In the genomic region with DNA sequence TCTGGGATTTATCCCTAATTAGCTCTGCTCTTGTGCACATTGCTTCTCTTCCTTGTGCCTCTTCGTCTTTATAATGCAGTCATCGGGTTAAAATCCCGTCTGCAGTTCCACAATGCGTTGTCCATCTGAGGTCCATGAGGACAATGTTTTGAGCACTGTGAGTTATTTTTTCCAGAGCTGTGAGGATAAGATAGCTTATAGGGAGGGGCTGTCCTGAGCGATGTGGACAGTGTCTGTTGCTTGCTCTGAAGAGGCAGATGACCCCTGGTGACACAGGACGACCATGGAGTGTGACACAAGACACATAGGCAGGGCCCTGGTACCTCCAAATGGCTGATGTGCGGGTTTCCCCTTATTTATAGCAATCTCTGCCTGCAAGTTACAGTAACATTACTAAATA, we compare ENCODE assay signal across 17 cellular contexts.
"Had no signal": no experiment of that assay in that cellular context is flagged by ENCODE, and none has a peak within 500 bp of the region (broad histone marks: within the 10 kb centered on the region; RNA-seq: fewer than 3 reads in every experiment).

No MANE protein-coding gene starts in this region.

- H3K4me3 ChIP-seq: esophagus muscularis mucosa, gastroesophageal sphincter, lung had no signal

- H3K4me1 Mint-ChIP-seq: immature natural killer cell; naive thymus-derived CD4-positive, alpha-beta T cell had no signal

- H3K9me3 ChIP-seq: esophagus muscularis mucosa, gastroesophageal sphincter had no signal

- H3K4me3 Mint-ChIP-seq: dendritic cell treated with granulocyte-macrophage colony-stimulating factor and Interleukin-4, amounts not matched to agents 40 ng/mL and 50 ng/mL, for 4 days; effector memory CD8-positive, alpha-beta T cell; immature natural killer cell; naive thymus-derived CD4-positive, alpha-beta T cell; nephron progenitor cell had no signal

- H3K27me3 Mint-ChIP-seq: dendritic cell treated with granulocyte-macrophage colony-stimulating factor and Interleukin-4, amounts not matched to agents 40 ng/mL and 50 ng/mL, for 4 days had no signal

- ATAC-seq: effector memory CD8-positive, alpha-beta T cell; gastroesophageal sphincter; left colon; left ventricle myocardium superior; naive thymus-derived CD4-positive, alpha-beta T cell; sciatic nerve had no signal

- FAIRE-seq: colon had no signal

- H3K36me3 ChIP-seq: esophagus muscularis mucosa, gastroesophageal sphincter had no signal

- H3K9me3 Mint-ChIP-seq: dendritic cell treated with granulocyte-macrophage colony-stimulating factor and Interleukin-4, amounts not matched to agents 40 ng/mL and 50 ng/mL, for 4 days; effector memory CD8-positive, alpha-beta T cell; immature natural killer cell; naive thymus-derived CD4-positive, alpha-beta T cell; nephron progenitor cell had no signal

- H3K27me3 ChIP-seq: esophagus muscularis mucosa, gastroesophageal sphincter had no signal

- H3K27ac ChIP-seq: esophagus muscularis mucosa, gastroesophageal sphincter had no signal

- DNase-seq: effector memory CD8-positive, alpha-beta T cell; glutamatergic neuron; immature natural killer cell; left colon; left ventricle myocardium superior; naive thymus-derived CD4-positive, alpha-beta T cell; nephron progenitor cell; posterior cingulate gyrus; stimulated activated CD4-positive, alpha-beta T cell treated with anti-CD3 and anti-CD28 coated beads, Interleukin-2, amount 100 ng/mL, for 24 hours; stimulated activated naive CD4-positive, alpha-beta T cell treated with Interleukin-2 at 50 U/mL for 16 hours; trophoblast cell had no signal

- H3K36me3 Mint-ChIP-seq: immature natural killer cell; naive thymus-derived CD4-positive, alpha-beta T cell had no signal

- H3K27ac Mint-ChIP-seq: dendritic cell treated with granulocyte-macrophage colony-stimulating factor and Interleukin-4, amounts not matched to agents 40 ng/mL and 50 ng/mL, for 4 days; effector memory CD8-positive, alpha-beta T cell; immature natural killer cell; naive thymus-derived CD4-positive, alpha-beta T cell; nephron progenitor cell had no signal
